In genomic region chr14:77663289-77663688, GRCh38 we compare ENCODE assay signal across 11 cellular contexts. TPM values are rescaled to one million over a fixed set of nuclear protein-coding genes. Genes with fewer than 3 reads are reported as not detected.
DNase-seq lines count a peak whose midpoint lies in the region; ATAC-seq and TF ChIP-seq lines count a peak whose summit lies in the region.
"Had no signal": no experiment of that assay in that cellular context is flagged by ENCODE, and none has a peak within 500 bp of the region (broad histone marks: within the 10 kb centered on the region; RNA-seq: fewer than 3 reads in every experiment).

No MANE protein-coding gene starts in this region.

- in situ Hi-C loops in gastrocnemius medialis (cut with MboI; ENCODE audit: low sequenced_read_pairs in 4 of 4): no loop called here

- H3K9me3 Mint-ChIP-seq in activated T-helper 17 cell treated with anti-CD3 and anti-CD28 coated beads, Interleukin-2, amount 50 U/mL, for 72 hours: no peaks in the 10 kb centered on the region
- H3K9me3 Mint-ChIP-seq: CD4-positive, CD25-positive, alpha-beta regulatory T cell; nephron had no signal

- no peaks in the 10 kb centered on the region for H3K36me3 Mint-ChIP-seq in activated T-helper 17 cell treated with anti-CD3 and anti-CD28 coated beads, Interleukin-2, amount 50 U/mL, for 72 hours (ENCODE audit: low read depth)
- H3K36me3 Mint-ChIP-seq: CD4-positive, CD25-positive, alpha-beta regulatory T cell had no signal

- H3K4me3 Mint-ChIP-seq in activated T-helper 17 cell treated with anti-CD3 and anti-CD28 coated beads, Interleukin-2, amount 50 U/mL, for 72 hours: no peak overlapping the region
- H3K4me3 Mint-ChIP-seq: CD4-positive, CD25-positive, alpha-beta regulatory T cell; nephron had no signal

- H3K27me3 ChIP-seq in gastrocnemius medialis (no peaks in the 10 kb centered on the region), right lobe of liver (no peaks in the 10 kb centered on the region)
- H3K27me3 ChIP-seq: left lung had no signal

- H3K36me3 ChIP-seq in gastrocnemius medialis: no peaks in the 10 kb centered on the region
- no peaks in the 10 kb centered on the region for H3K36me3 ChIP-seq in right lobe of liver
- H3K36me3 ChIP-seq: left lung had no signal

- H3K27me3 Mint-ChIP-seq in activated T-helper 17 cell treated with anti-CD3 and anti-CD28 coated beads, Interleukin-2, amount 50 U/mL, for 72 hours: no peaks in the 10 kb centered on the region
- H3K27me3 Mint-ChIP-seq: CD4-positive, CD25-positive, alpha-beta regulatory T cell had no signal

- intact Hi-C loops in gastrocnemius medialis (cut with DNase I; ENCODE audit: low total_unique reads): no loop called here
- intact Hi-C loops in right lobe of liver (cut with DNase I): no loop called here

- no peaks in the 10 kb centered on the region for H3K4me1 Mint-ChIP-seq in activated T-helper 17 cell treated with anti-CD3 and anti-CD28 coated beads, Interleukin-2, amount 50 U/mL, for 72 hours

- peak; percentile 18 for ATAC-seq in activated T-helper 17 cell treated with anti-CD3 and anti-CD28 coated beads, Interleukin-2, amount 50 U/mL, for 72 hours (replicated peaks)
- ATAC-seq in gastrocnemius medialis (peak; percentile 65 to 76), GM18505 (IDR thresholded peaks at IDR 0.05; ENCODE audit: unreplicated experiment) (no peak), right lobe of liver (no peak)
- ATAC-seq: left lung had no signal

- TF ChIP-seq CTCF in fibroblast of villous mesenchyme (IDR thresholded peaks at IDR 0.05; ENCODE audit: insufficient read depth, low read depth, low read length): no peak
- TF ChIP-seq CTCF in gastrocnemius medialis (IDR thresholded peaks at IDR 0.05 in 4 of 5, conservative IDR thresholded peaks at IDR 0.05 in 1 of 5): no peak
- TF ChIP-seq CTCF in right lobe of liver (IDR thresholded peaks at IDR 0.05): no peak

- H3K27ac ChIP-seq in gastrocnemius medialis: peak overlapping the region; percentile 59 to 71 (median 66)
- H3K27ac ChIP-seq in right lobe of liver: no peak overlapping the region
- H3K27ac ChIP-seq: left lung had no signal

- WGBS in right lobe of liver (ENCODE audit: insufficient coverage, low coverage, low lambda C conversion rate, missing lambda C conversion rate): 64% methylated on average over 6 of the region's 6 CpGs

- DNase-seq in MV-4-11 (lab: John Stamatoyannopoulos, UW) (peak; percentile 14), fibroblast of villous mesenchyme (ENCODE audit: low read depth) (peak; percentile 76), gastrocnemius medialis (no peak), right lobe of liver (no peak), GM19238 (ENCODE audit: insufficient read length, low spot score) (no peak)
- DNase-seq: activated CD4-positive, alpha-beta T cell treated with anti-CD3 and anti-CD28 coated beads for 48 hours; CD4-positive, CD25-positive, alpha-beta regulatory T cell; left lung had no signal

- peak; percentile 14 to 44 for TF ChIP-seq POLR2A in gastrocnemius medialis (IDR thresholded peaks at IDR 0.05)
- TF ChIP-seq POLR2A in GM18505 (IDR thresholded peaks at IDR 0.05; ENCODE audit: borderline replicate concordance, extremely low read depth, insufficient read depth, insufficient read length): no peak
- TF ChIP-seq POLR2A in right lobe of liver (IDR thresholded peaks at IDR 0.05): no peak

- H3K9me3 ChIP-seq in gastrocnemius medialis (no peaks in the 10 kb centered on the region), right lobe of liver (no peaks in the 10 kb centered on the region)
- H3K9me3 ChIP-seq: left lung had no signal

- H3K27ac Mint-ChIP-seq in activated T-helper 17 cell treated with anti-CD3 and anti-CD28 coated beads, Interleukin-2, amount 50 U/mL, for 72 hours: no peak overlapping the region
- H3K27ac Mint-ChIP-seq: CD4-positive, CD25-positive, alpha-beta regulatory T cell; nephron had no signal

- H3K4me1 ChIP-seq in gastrocnemius medialis (no peaks in the 10 kb centered on the region), right lobe of liver (no peaks in the 10 kb centered on the region)

- H3K4me3 ChIP-seq in fibroblast of villous mesenchyme (ENCODE audit: low read depth, low read length) (no peak overlapping the region), gastrocnemius medialis (no peak overlapping the region), right lobe of liver (no peak overlapping the region)
- H3K4me3 ChIP-seq: left lung had no signal

RNA-seq across cellular contexts. Expression of gene ALKBH1, which starts 44.5 kb away (rescaled TPM):
- 10 to 100 TPM; 13.2 to 19.8 TPM for total RNA-seq in activated T-helper 17 cell treated with anti-CD3 and anti-CD28 coated beads, Interleukin-2, amount 50 U/mL, for 72 hours
- total RNA-seq in fibroblast of villous mesenchyme (8.7 and 11.7 TPM in 2 replicates), gastrocnemius medialis (10 to 100 TPM; 12.2 to 16.2 (median 13.6) TPM), right lobe of liver (1 to 10 TPM; 4.9 to 7.1 (median 5.5) TPM)

RNA-seq across cellular contexts. Expression of gene SLIRP, which starts 44.6 kb away (rescaled TPM):
- total RNA-seq in activated T-helper 17 cell treated with anti-CD3 and anti-CD28 coated beads, Interleukin-2, amount 50 U/mL, for 72 hours: 100 to 1,000 TPM in 1 of 2 donors, 10 to 100 TPM in 1; 46.5 to 140 TPM
- total RNA-seq in fibroblast of villous mesenchyme: 108 and 134 TPM in 2 replicates
- total RNA-seq in gastrocnemius medialis: 100 to 1,000 TPM; 293 to 550 (median 332) TPM
- total RNA-seq in right lobe of liver: 100 to 1,000 TPM in 2 of 6 experiments, 10 to 100 TPM in 4; 51.3 to 214 (median 60.6) TPM

RNA-seq across cellular contexts. Expression of gene SPTLC2, which starts 46.9 kb away (rescaled TPM):
- 10 to 100 TPM; 17.4 to 27.2 TPM for total RNA-seq in activated T-helper 17 cell treated with anti-CD3 and anti-CD28 coated beads, Interleukin-2, amount 50 U/mL, for 72 hours
- total RNA-seq in fibroblast of villous mesenchyme: 38.3 and 48.4 TPM in 2 replicates
- 10 to 100 TPM in 1 of 4 donors, 1 to 10 TPM in 3; 6.5 to 10.4 (median 7.0) TPM for total RNA-seq in gastrocnemius medialis
- total RNA-seq in right lobe of liver: 10 to 100 TPM in 3 of 6 experiments, 1 to 10 TPM in 3; 5.9 to 16.4 (median 10.7) TPM

Comparison
In these comparisons a context has a peak if more than half of its experiments do, and no peak if none do; other contexts are left out.
1. DNase-seq: peak in MV-4-11 (single experiment) and fibroblast of villous mesenchyme (single experiment); none in gastrocnemius medialis (0 of 2), right lobe of liver (0 of 3) and GM19238 (single experiment).
2. ATAC-seq: peak in activated T-helper 17 cell treated with anti-CD3 and anti-CD28 coated beads, Interleukin-2, amount 50 U/mL, for 72 hours (single experiment) and gastrocnemius medialis (2 of 2); none in GM18505 (single experiment) and right lobe of liver (0 of 4).
3. H3K27ac ChIP-seq: peak in gastrocnemius medialis (4 of 4); none in right lobe of liver (0 of 3).
4. POLR2A ChIP-seq: peak in gastrocnemius medialis (2 of 2); none in GM18505 (single experiment) and right lobe of liver (single experiment).